ENCODE assay signal across 1 cellular context in the genomic region with DNA sequence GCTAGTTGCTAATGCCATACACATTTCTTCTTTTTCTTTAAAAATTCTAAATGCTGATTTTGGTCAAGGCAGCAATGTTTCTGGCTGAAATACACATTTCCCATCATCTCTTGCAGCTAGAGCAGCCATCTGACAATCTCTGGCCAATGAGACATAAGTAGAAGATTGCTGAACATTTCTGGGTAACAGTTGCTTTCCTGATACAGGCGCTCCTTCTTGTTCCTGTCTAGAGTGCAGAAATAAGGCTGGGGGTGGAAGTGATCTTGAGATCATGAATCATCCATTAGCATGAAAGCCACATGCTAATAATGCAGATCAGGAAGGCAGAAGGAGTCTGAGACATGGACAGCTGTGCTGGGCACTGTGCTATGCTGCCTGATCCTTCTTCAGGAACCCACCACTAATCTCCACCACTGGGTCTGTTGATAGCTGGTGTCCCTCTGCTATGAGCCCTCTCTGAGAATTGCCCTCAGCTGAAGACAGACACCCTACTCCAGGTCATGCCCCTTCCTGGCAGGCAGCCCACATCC.
TF ChIP-seq lines count a peak whose summit lies in the region.

No MANE protein-coding gene starts in this region.

TF ChIP-seq in GM23338, 12 proteins besides CTCF, POLR2A, EP300 and RAD21 (continued from another document):
- TF ChIP-seq, protein P1, sequence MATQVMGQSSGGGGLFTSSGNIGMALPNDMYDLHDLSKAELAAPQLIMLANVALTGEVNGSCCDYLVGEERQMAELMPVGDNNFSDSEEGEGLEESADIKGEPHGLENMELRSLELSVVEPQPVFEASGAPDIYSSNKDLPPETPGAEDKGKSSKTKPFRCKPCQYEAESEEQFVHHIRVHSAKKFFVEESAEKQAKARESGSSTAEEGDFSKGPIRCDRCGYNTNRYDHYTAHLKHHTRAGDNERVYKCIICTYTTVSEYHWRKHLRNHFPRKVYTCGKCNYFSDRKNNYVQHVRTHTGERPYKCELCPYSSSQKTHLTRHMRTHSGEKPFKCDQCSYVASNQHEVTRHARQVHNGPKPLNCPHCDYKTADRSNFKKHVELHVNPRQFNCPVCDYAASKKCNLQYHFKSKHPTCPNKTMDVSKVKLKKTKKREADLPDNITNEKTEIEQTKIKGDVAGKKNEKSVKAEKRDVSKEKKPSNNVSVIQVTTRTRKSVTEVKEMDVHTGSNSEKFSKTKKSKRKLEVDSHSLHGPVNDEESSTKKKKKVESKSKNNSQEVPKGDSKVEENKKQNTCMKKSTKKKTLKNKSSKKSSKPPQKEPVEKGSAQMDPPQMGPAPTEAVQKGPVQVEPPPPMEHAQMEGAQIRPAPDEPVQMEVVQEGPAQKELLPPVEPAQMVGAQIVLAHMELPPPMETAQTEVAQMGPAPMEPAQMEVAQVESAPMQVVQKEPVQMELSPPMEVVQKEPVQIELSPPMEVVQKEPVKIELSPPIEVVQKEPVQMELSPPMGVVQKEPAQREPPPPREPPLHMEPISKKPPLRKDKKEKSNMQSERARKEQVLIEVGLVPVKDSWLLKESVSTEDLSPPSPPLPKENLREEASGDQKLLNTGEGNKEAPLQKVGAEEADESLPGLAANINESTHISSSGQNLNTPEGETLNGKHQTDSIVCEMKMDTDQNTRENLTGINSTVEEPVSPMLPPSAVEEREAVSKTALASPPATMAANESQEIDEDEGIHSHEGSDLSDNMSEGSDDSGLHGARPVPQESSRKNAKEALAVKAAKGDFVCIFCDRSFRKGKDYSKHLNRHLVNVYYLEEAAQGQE (IDR thresholded peaks at IDR 0.05; ENCODE audit: unreplicated experiment) = no peak
- TF ChIP-seq EZH2 (IDR thresholded peaks at IDR 0.05; ENCODE audit: low read depth, unreplicated experiment) = no peak
